In genomic region chr10:30002438-30003266, GRCh38 we compare ENCODE assay signal across 8 cellular contexts. TPM values are rescaled to one million over a fixed set of nuclear protein-coding genes. Genes with fewer than 3 reads are reported as not detected.
A peak's percentile ranks its signal among the peaks of the same experiment; 100 is the strongest.
DNase-seq lines count a peak whose midpoint lies in the region; ATAC-seq and TF ChIP-seq lines count a peak whose summit lies in the region.

No MANE protein-coding gene starts in this region.

- TF ChIP-seq CTCF in CD8-positive, alpha-beta T cell (IDR thresholded peaks at IDR 0.05) = peak; percentile 53
- TF ChIP-seq CTCF in GM23338 (conservative IDR thresholded peaks at IDR 0.05; ENCODE audit: low read depth in 2 of 2) = peak; percentile 77 to 95

- peaks cover 8% of the 10 kb centered on the region for H3K27me3 ChIP-seq in CD8-positive, alpha-beta T cell (ENCODE audit: insufficient read depth, low read length)
- H3K27me3 ChIP-seq in GM23338 (ENCODE audit: insufficient read depth) (no peaks in the 10 kb centered on the region), mesendoderm (ENCODE audit: insufficient read depth, low read length, poor library complexity) (no peaks in the 10 kb centered on the region)
- peaks cover 2% of the 10 kb centered on the region for H3K27me3 ChIP-seq in effector memory CD4-positive, alpha-beta T cell (replicated peaks; ENCODE audit: control insufficient read depth, insufficient read depth, low read length, poor library complexity, severe bottlenecking)

- no peak overlapping the region for H3K27ac ChIP-seq in CD8-positive, alpha-beta T cell (ENCODE audit: low read depth, low read length)
- H3K27ac ChIP-seq in GM23338 (ENCODE audit: low read depth) (no peak overlapping the region), mesendoderm (ENCODE audit: low read depth, low read length) (no peak overlapping the region)
- H3K27ac ChIP-seq in effector memory CD4-positive, alpha-beta T cell (ENCODE audit: insufficient read depth, low read length, poor library complexity, severe bottlenecking) = no peak overlapping the region

- no peak overlapping the region for H2AK5ac ChIP-seq in mesendoderm (ENCODE audit: low read length)

- ATAC-seq in CD8-positive, alpha-beta T cell = peak; percentile 53
- peak; percentile 97 for ATAC-seq in GM23338

- 0 out of 2 replicates have a peak, but pooled peaks cover 3% of the 10 kb centered on the region for H3K9me2 ChIP-seq in GM23338 (ENCODE audit: insufficient read depth)

- no peak overlapping the region for H3K27ac Mint-ChIP-seq in CD8-positive, alpha-beta T cell
- no peak overlapping the region for H3K27ac Mint-ChIP-seq in GM23338

- H3K18ac ChIP-seq in mesendoderm (ENCODE audit: low read length) = no peak overlapping the region

- H2BK15ac ChIP-seq in mesendoderm (replicated peaks; ENCODE audit: low read depth) = no peak overlapping the region

- peak; percentile 29 to 72 (median 51) for DNase-seq in CD8-positive, alpha-beta T cell
- DNase-seq in GM23338 (ENCODE audit: low spot score) (peak; percentile 89), NCI-H748 (lab: John Stamatoyannopoulos, UW; ENCODE audit: unreplicated experiment) (peak; percentile 64), mesendoderm (peak; percentile 91), globus pallidus (ENCODE audit: low spot score) (no peak)
- peak; percentile 22 to 23 for DNase-seq in activated CD4-positive, alpha-beta T cell treated with anti-CD3 and anti-CD28 coated beads, Interleukin-2, amount 50 U/mL, for 24 hours (ENCODE audit: low read depth in 1 of 2, low spot score in 1 of 2)
- peak; percentile 8 to 16 (median 9) for DNase-seq in effector memory CD4-positive, alpha-beta T cell
- DNase-seq in stimulated activated CD8-positive, alpha-beta memory T cell treated with anti-CD3 and anti-CD28 coated beads, Interleukin-15, amount 100 ng/mL, for 48 hours (ENCODE audit: low read depth in 2 of 2) = peak; percentile 20 to 35

- no peak overlapping the region for H3K9ac ChIP-seq in mesendoderm (ENCODE audit: low read length)

- H2BK120ac ChIP-seq in mesendoderm (ENCODE audit: low read depth, low read length) = no peak overlapping the region

- H3K4me3 Mint-ChIP-seq in CD8-positive, alpha-beta T cell = no peak overlapping the region
- no peak overlapping the region for H3K4me3 Mint-ChIP-seq in GM23338

- H4K5ac ChIP-seq in mesendoderm (ENCODE audit: low read length) = no peak overlapping the region

- H3K4me2 ChIP-seq in GM23338 (no peak overlapping the region), mesendoderm (ENCODE audit: low read length) (no peak overlapping the region)

- H3K4me1 Mint-ChIP-seq in CD8-positive, alpha-beta T cell (ENCODE audit: low read depth) = peaks cover 5% of the 10 kb centered on the region
- H3K4me1 Mint-ChIP-seq in GM23338 = peaks cover 12% of the 10 kb centered on the region; the same call in 2 of the 3 replicates

- no peaks in the 10 kb centered on the region for H3K4me1 ChIP-seq in CD8-positive, alpha-beta T cell (ENCODE audit: insufficient read depth, low read length)
- 0 out of 2 replicates have a peak, but pooled peaks cover 2% of the 10 kb centered on the region for H3K4me1 ChIP-seq in GM23338 (ENCODE audit: insufficient read depth)
- H3K4me1 ChIP-seq in effector memory CD4-positive, alpha-beta T cell (ENCODE audit: control insufficient read depth, insufficient read depth, low read length, poor library complexity, severe bottlenecking) = no peaks in the 10 kb centered on the region
- H3K4me1 ChIP-seq in mesendoderm (ENCODE audit: control insufficient read depth, low read depth, low read length) = no peaks in the 10 kb centered on the region

- H3K9me3 ChIP-seq in CD8-positive, alpha-beta T cell (ENCODE audit: low read length) = no peaks in the 10 kb centered on the region
- no peaks in the 10 kb centered on the region for H3K9me3 ChIP-seq in effector memory CD4-positive, alpha-beta T cell (ENCODE audit: control insufficient read depth, low read length)

- no peak overlapping the region for H3K4me3 ChIP-seq in CD8-positive, alpha-beta T cell (ENCODE audit: low read depth, low read length)
- no peak overlapping the region for H3K4me3 ChIP-seq in GM23338
- H3K4me3 ChIP-seq in effector memory CD4-positive, alpha-beta T cell (ENCODE audit: insufficient read depth, low read depth, low read length, poor library complexity, severe bottlenecking) = no peak overlapping the region
- no peak overlapping the region for H3K4me3 ChIP-seq in mesendoderm (ENCODE audit: low read length)

- no peaks in the 10 kb centered on the region for H3K79me2 ChIP-seq in GM23338 (replicated peaks; ENCODE audit: insufficient read depth)
- H3K79me2 ChIP-seq in mesendoderm (ENCODE audit: control insufficient read depth, insufficient read depth, low read length) = no peaks in the 10 kb centered on the region

- H3K56ac ChIP-seq in mesendoderm (ENCODE audit: low read length) = no peak overlapping the region

- no CpG with 5 or more reads among the region's 16 CpGs for WGBS in mesendoderm (ENCODE audit: extremely low coverage, insufficient coverage, low lambda C conversion rate)

- no peaks in the 10 kb centered on the region for H3F3A ChIP-seq in GM23338 (replicated peaks; ENCODE audit: low read depth)

- CTCF ChIA-PET in CD8-positive, alpha-beta T cell (lab: Charles Lee) = interaction anchor here (0.6 to 1.7 kb wide), 14 partner anchors 9 to 601 kb away, joined by 3 to 5 read pairs (median 4); no protein-coding TSS in a partner anchor

- H4K20me1 ChIP-seq in GM23338 (replicated peaks; ENCODE audit: insufficient read depth) = no peaks in the 10 kb centered on the region

- H2AFZ ChIP-seq in GM23338 = peak overlapping the region; percentile 90; the same call in 1 of the 2 replicates

- no peaks in the 10 kb centered on the region for H3K9me3 Mint-ChIP-seq in CD8-positive, alpha-beta T cell
- H3K9me3 Mint-ChIP-seq in GM23338 = no peaks in the 10 kb centered on the region; the same call in 2 of the 3 replicates

- H2BK5ac ChIP-seq in mesendoderm (ENCODE audit: low read length) = no peak overlapping the region

- no peak overlapping the region for H3K4ac ChIP-seq in mesendoderm (ENCODE audit: low read depth, low read length)

- H3K36me3 Mint-ChIP-seq in CD8-positive, alpha-beta T cell = no peaks in the 10 kb centered on the region
- no peaks in the 10 kb centered on the region for H3K36me3 Mint-ChIP-seq in GM23338 (ENCODE audit: low read depth)

- H3K79me1 ChIP-seq in mesendoderm (ENCODE audit: low read length) = no peaks in the 10 kb centered on the region

- no peak overlapping the region for H4K8ac ChIP-seq in mesendoderm (ENCODE audit: low read depth, low read length)

- no peaks in the 10 kb centered on the region for H3K36me3 ChIP-seq in CD8-positive, alpha-beta T cell (ENCODE audit: insufficient read depth, low read length)
- no peaks in the 10 kb centered on the region for H3K36me3 ChIP-seq in GM23338 (ENCODE audit: insufficient read depth)
- H3K36me3 ChIP-seq in effector memory CD4-positive, alpha-beta T cell (ENCODE audit: control insufficient read depth, insufficient read depth, low read length) = no peaks in the 10 kb centered on the region
- H3K36me3 ChIP-seq in mesendoderm (ENCODE audit: control insufficient read depth, insufficient read depth, low read length) = no peaks in the 10 kb centered on the region

- POLR2A ChIA-PET in CD8-positive, alpha-beta T cell (lab: Charles Lee) = no interaction called here

- H3K23ac ChIP-seq in mesendoderm (ENCODE audit: low read length) = no peak overlapping the region

- intact Hi-C loops in CD8-positive, alpha-beta T cell (cut with DNase I, micrococcal nuclease) = no loop called here

- H3K27me3 Mint-ChIP-seq in CD8-positive, alpha-beta T cell (ENCODE audit: low read depth) = peaks cover 46% of the 10 kb centered on the region
- peaks cover 1% of the 10 kb centered on the region for H3K27me3 Mint-ChIP-seq in GM23338 (ENCODE audit: insufficient read depth, low read depth, poor library complexity)

TF ChIP-seq in GM23338, 12 proteins besides CTCF, POLR2A, EP300 and RAD21 (continues in another document):
- TF ChIP-seq EZH2phosphoT487 (IDR thresholded peaks at IDR 0.05; ENCODE audit: unreplicated experiment) = no peak
- TF ChIP-seq JUNB (IDR thresholded peaks at IDR 0.05; ENCODE audit: unreplicated experiment) = no peak
- no peak for TF ChIP-seq ZNF331 (CRISPR knock-in tag; IDR thresholded peaks at IDR 0.05; ENCODE audit: low read depth)
- no peak for TF ChIP-seq EZH2 (IDR thresholded peaks at IDR 0.05; ENCODE audit: low read depth, unreplicated experiment)
- no peak for TF ChIP-seq ZNF114 (CRISPR knock-in tag; IDR thresholded peaks at IDR 0.05)
- no peak for TF ChIP-seq CREB1 (CRISPR knock-in tag; IDR thresholded peaks at IDR 0.05; ENCODE audit: low read depth)
- no peak for TF ChIP-seq ETS1 (IDR thresholded peaks at IDR 0.05)
- no peak for TF ChIP-seq POLR2AphosphoS5 (IDR thresholded peaks at IDR 0.05; ENCODE audit: low read depth)
- TF ChIP-seq NANOG (IDR thresholded peaks at IDR 0.05; ENCODE audit: borderline replicate concordance) = no peak

RNA-seq across cellular contexts. Expression of gene JCAD, which starts 56.7 kb away (rescaled TPM):
- total RNA-seq in CD8-positive, alpha-beta T cell = not detected
- 2.1 and 2.3 TPM in 2 replicates for total RNA-seq in GM23338 (2014; rRNA removed; shearing (Covaris generic))
- 0.78 TPM in 2 replicates for polyA plus RNA-seq in GM23338 (2016; fragmentation: Nextera tagmentation; extraction: Ambion mirVana)
- 0.53 TPM for polyA plus RNA-seq in mesendoderm (2013, experiment 1 of 2)
- 0.73 TPM for polyA plus RNA-seq in mesendoderm (2013, experiment 2 of 2)
